8 cellular contexts compared by ENCODE assay signal in genomic region chr19:4062576-4063368, GRCh38. TPM values are rescaled to one million over a fixed set of nuclear protein-coding genes. Genes with fewer than 3 reads are reported as not detected.
A peak's percentile ranks its signal among the peaks of the same experiment; 100 is the strongest.
DNase-seq lines count a peak whose midpoint lies in the region; ATAC-seq and TF ChIP-seq lines count a peak whose summit lies in the region.

No MANE protein-coding gene starts in this region.

- no peaks in the 10 kb centered on the region for H3K36me3 ChIP-seq in colonic mucosa

- peak overlapping the region; percentile 62 for H3K4me3 ChIP-seq in AG09309 (ENCODE audit: control insufficient read depth, low read depth, low read length)
- H3K4me3 ChIP-seq in LNCaP clone FGC (ENCODE audit: low read depth, low read length), result peak overlapping the region; percentile 86
- peak overlapping the region; percentile 72 for H3K4me3 ChIP-seq in colonic mucosa

- no peaks in the 10 kb centered on the region for H3K9me3 ChIP-seq in colonic mucosa

- TF ChIP-seq CTCF in AG09309 (IDR thresholded peaks at IDR 0.05; ENCODE audit: control insufficient read depth, insufficient read depth, low read depth, low read length, missing control alignments) (no peak), LNCaP clone FGC (IDR thresholded peaks at IDR 0.05; ENCODE audit: control insufficient read depth, extremely low read depth, insufficient read depth) (no peak), colonic mucosa (IDR thresholded peaks at IDR 0.05) (no peak)

- H3K9ac ChIP-seq in colonic mucosa (ENCODE audit: low read depth in 2 of 2, low read length in 2 of 2), result peak overlapping the region; percentile 95 to 99

- DNase-seq in AG09309 (ENCODE audit: low read depth) (no peak), LNCaP clone FGC (ENCODE audit: low read depth) (no peak), colonic mucosa (peak; percentile 62), iPS-NIHi7 (ENCODE audit: extremely low spot score) (no peak), retina (no peak), occipital lobe (lab: John Stamatoyannopoulos, UW) (no peak)
- DNase-seq in naive thymus-derived CD8-positive, alpha-beta T cell, result no peak

- POLR2A ChIA-PET in naive thymus-derived CD8-positive, alpha-beta T cell (lab: Charles Lee), result interaction anchor here (0.8 to 3.1 kb wide), 9 partner anchors 10 to 78 kb away, joined by 3 to 12 read pairs (median 4); partner anchors contain the start of genes EEF2 and PIAS4

- H3K27me3 ChIP-seq in colonic mucosa, result no peaks in the 10 kb centered on the region

- H3K27ac Mint-ChIP-seq in naive thymus-derived CD8-positive, alpha-beta T cell, result peak overlapping the region in 8 of 10 donors; percentile 19 to 93 (median 70)

- H3K9me3 Mint-ChIP-seq in naive thymus-derived CD8-positive, alpha-beta T cell, result no peaks in the 10 kb centered on the region

- peak overlapping the region; percentile 99 for H3K27ac ChIP-seq in colonic mucosa

- no peak for ATAC-seq in naive thymus-derived CD8-positive, alpha-beta T cell
- no peak for ATAC-seq in HG03565 (IDR thresholded peaks at IDR 0.05; ENCODE audit: unreplicated experiment)

- H3K4me1 ChIP-seq in colonic mucosa, result peaks cover 54% of the 10 kb centered on the region

- no peaks in the 10 kb centered on the region for H3K27me3 Mint-ChIP-seq in naive thymus-derived CD8-positive, alpha-beta T cell

- H3K36me3 Mint-ChIP-seq in naive thymus-derived CD8-positive, alpha-beta T cell, result peaks cover 0 to 5% (median 0%) of the 10 kb centered on the region in 3 donors

- H3K4me3 Mint-ChIP-seq in naive thymus-derived CD8-positive, alpha-beta T cell, result peak overlapping the region; percentile 71 to 91 (median 86)

- intact Hi-C loops in colonic mucosa (cut with DNase I), result no loop called here

- H3K4me1 Mint-ChIP-seq in naive thymus-derived CD8-positive, alpha-beta T cell, result peaks cover 2 to 38% (median 28%) of the 10 kb centered on the region in 4 donors

RNA-seq across cellular contexts. Expression of gene ZBTB7A, which starts 3.9 kb away (rescaled TPM):
- total RNA-seq in colonic mucosa, result 100 to 1,000 TPM; 110 to 123 TPM
- 10 to 100 TPM; 59.9 TPM for total RNA-seq in naive thymus-derived CD8-positive, alpha-beta T cell
- polyA plus RNA-seq in naive thymus-derived CD8-positive, alpha-beta T cell, result 10 to 100 TPM; 31.3 to 52.2 (median 31.5) TPM
- 2.0 TPM for total RNA-seq in occipital lobe

RNA-seq across cellular contexts. Expression of gene PIAS4, which starts 55.2 kb away (rescaled TPM):
- total RNA-seq in colonic mucosa, result 10 to 100 TPM; 29.9 to 31.5 TPM
- 10 to 100 TPM; 34.4 to 34.9 TPM for total RNA-seq in naive thymus-derived CD8-positive, alpha-beta T cell
- 1 to 10 TPM; 3.2 to 4.9 (median 4.5) TPM for polyA plus RNA-seq in naive thymus-derived CD8-positive, alpha-beta T cell
- total RNA-seq in occipital lobe, result 22.5 TPM

Comparison
In these comparisons a context has a peak if more than half of its experiments do, and no peak if none do; other contexts are left out.
1. RNA of gene ZBTB7A, which starts 3.9 kb away (total RNA-seq): 110 to 123 TPM in colonic mucosa and 59.9 TPM in naive thymus-derived CD8-positive, alpha-beta T cell; 2.0 TPM in occipital lobe (single experiment); every median in the first group is over 10 times any median in the second.
2. Peak in every context shown above with its lines, with median percentiles within 50 percentile points of each other: H3K4me3 ChIP-seq.